ENCODE assay signal across 8 cellular contexts in genomic region chr7:32892521-32893224, GRCh38. TPM values are rescaled to one million over a fixed set of nuclear protein-coding genes. Genes with fewer than 3 reads are reported as not detected.
DNase-seq lines count a peak whose midpoint lies in the region; ATAC-seq, FAIRE-seq and TF ChIP-seq lines count a peak whose summit lies in the region.

No MANE protein-coding gene starts in this region.

- peak overlapping the region; percentile 94 for H3K9ac ChIP-seq in keratinocyte (ENCODE audit: control insufficient read depth, extremely low read depth, insufficient read depth, low read length)

- H3K4me3 ChIP-seq in GM23338 = peak overlapping the region; percentile 58
- H3K4me3 ChIP-seq in keratinocyte (ENCODE audit: control insufficient read depth in 2 of 3, extremely low read depth in 1 of 3, insufficient read depth in 2 of 3, low read depth in 1 of 3, low read length in 3 of 3) = peak overlapping the region; percentile 37 to 86 (median 77)

- peak overlapping the region; percentile 99 for H3K27ac ChIP-seq in CD4-positive, alpha-beta T cell (ENCODE audit: low read depth, low read length)
- H3K27ac ChIP-seq in GM23338 (ENCODE audit: low read depth) (peak overlapping the region; percentile 100), keratinocyte (ENCODE audit: control insufficient read depth, insufficient read depth, low read length) (peak overlapping the region; percentile 99)

- H3K36me3 Mint-ChIP-seq in CD4-positive, alpha-beta T cell (ENCODE audit: low read depth) = peaks cover 28% of the 10 kb centered on the region
- H3K36me3 Mint-ChIP-seq in GM23338 (ENCODE audit: low read depth) (no peaks in the 10 kb centered on the region; the same call in 2 of the 3 replicates), WTC11 (no peaks in the 10 kb centered on the region)
- H3K36me3 Mint-ChIP-seq in central memory CD8-positive, alpha-beta T cell (ENCODE audit: insufficient read depth) = peaks cover 30% of the 10 kb centered on the region

- no peaks in the 10 kb centered on the region for H3K27me3 ChIP-seq in CD4-positive, alpha-beta T cell (ENCODE audit: control insufficient read depth, insufficient read depth, low read length)
- no peaks in the 10 kb centered on the region for H3K27me3 ChIP-seq in GM23338 (ENCODE audit: insufficient read depth)
- H3K27me3 ChIP-seq in keratinocyte (ENCODE audit: control insufficient read depth, extremely low read depth, insufficient read depth, low read length) = no peaks in the 10 kb centered on the region

- H3K4me1 ChIP-seq in GM23338 (ENCODE audit: insufficient read depth) = peaks cover 23% of the 10 kb centered on the region
- peaks cover 26% of the 10 kb centered on the region for H3K4me1 ChIP-seq in keratinocyte (ENCODE audit: control insufficient read depth, extremely low read depth, insufficient read depth, low read length)

- H3K36me3 ChIP-seq in GM23338 (ENCODE audit: insufficient read depth) (no peaks in the 10 kb centered on the region), keratinocyte (ENCODE audit: control insufficient read depth in 2 of 2, extremely low read depth in 1 of 2, insufficient read depth in 2 of 2, low read length in 2 of 2) (no peaks in the 10 kb centered on the region)

- no peaks in the 10 kb centered on the region for H3K9me1 ChIP-seq in keratinocyte (ENCODE audit: control insufficient read depth, extremely low read depth, insufficient read depth, low read length)

- dilution Hi-C loops in keratinocyte (cut with MboI; ENCODE audit: extremely low pct_ligation_motif_present, low sequenced_read_pairs) = no loop called here

- H3K27ac Mint-ChIP-seq in CD4-positive, alpha-beta T cell = peak overlapping the region; percentile 97
- H3K27ac Mint-ChIP-seq in GM23338 (peak overlapping the region; percentile 98), WTC11 (peak overlapping the region; percentile 99)
- peak overlapping the region; percentile 97 for H3K27ac Mint-ChIP-seq in central memory CD8-positive, alpha-beta T cell (ENCODE audit: low read depth)

- CTCF ChIA-PET in CD4-positive, alpha-beta T cell (lab: Charles Lee) = interaction anchor here (0.6 to 3.5 kb wide), 8 partner anchors 13 to 216 kb away, joined by 3 to 11 read pairs (median 4); partner anchors contain the start of gene RP9
- CTCF ChIA-PET in WTC11 (lab: Charles Lee) = interaction anchor here (1.0 to 7.0 kb wide), 2 partner anchors 46 to 214 kb away, joined by 3 to 29 read pairs; no protein-coding TSS in a partner anchor

- FAIRE-seq in keratinocyte (lab: Jason Lieb, UNC) = no peak

- no peaks in the 10 kb centered on the region for H3K9me3 Mint-ChIP-seq in CD4-positive, alpha-beta T cell
- H3K9me3 Mint-ChIP-seq in GM23338 = no peaks in the 10 kb centered on the region
- H3K9me3 Mint-ChIP-seq in WTC11 = no peaks in the 10 kb centered on the region
- no peaks in the 10 kb centered on the region for H3K9me3 Mint-ChIP-seq in central memory CD8-positive, alpha-beta T cell

- no peaks in the 10 kb centered on the region for H3K27me3 Mint-ChIP-seq in CD4-positive, alpha-beta T cell
- H3K27me3 Mint-ChIP-seq in GM23338 (ENCODE audit: insufficient read depth, low read depth, poor library complexity) (peaks cover 8% of the 10 kb centered on the region), WTC11 (ENCODE audit: low read depth) (peaks cover 18% of the 10 kb centered on the region)
- H3K27me3 Mint-ChIP-seq in central memory CD8-positive, alpha-beta T cell = no peaks in the 10 kb centered on the region

- peak overlapping the region; percentile 91 for H3K4me3 Mint-ChIP-seq in CD4-positive, alpha-beta T cell
- H3K4me3 Mint-ChIP-seq in GM23338 (peak overlapping the region; percentile 87), WTC11 (peak overlapping the region; percentile 85)
- peak overlapping the region; percentile 98 for H3K4me3 Mint-ChIP-seq in central memory CD8-positive, alpha-beta T cell

- H3K4me2 ChIP-seq in GM23338 (peak overlapping the region; percentile 88), keratinocyte (ENCODE audit: control insufficient read depth, extremely low read depth, insufficient read depth, low read depth, low read length) (peak overlapping the region; percentile 98)

- no peaks in the 10 kb centered on the region for H3K9me2 ChIP-seq in GM23338 (ENCODE audit: insufficient read depth)

- peak; percentile 17 for ATAC-seq in CD4-positive, alpha-beta T cell (ENCODE audit: poor library complexity)
- ATAC-seq in GM23338 (peak; percentile 44), WTC11 (peak; percentile 17)
- ATAC-seq in central memory CD8-positive, alpha-beta T cell (replicated peaks; ENCODE audit: extremely low read depth, poor library complexity, severe bottlenecking) = peak; percentile 7

- H3K9me3 ChIP-seq in CD4-positive, alpha-beta T cell (ENCODE audit: control insufficient read depth, low read length) = no peaks in the 10 kb centered on the region
- no peaks in the 10 kb centered on the region for H3K9me3 ChIP-seq in keratinocyte (ENCODE audit: control insufficient read depth, low read depth, low read length)

- H3F3A ChIP-seq in GM23338 (replicated peaks; ENCODE audit: low read depth) = peaks cover 15% of the 10 kb centered on the region; the same call in 1 of the 2 replicates

- POLR2A ChIA-PET in CD4-positive, alpha-beta T cell (lab: Charles Lee) = interaction anchor here (0.5 to 6.3 kb wide), 19 partner anchors 9 to 403 kb away, joined by 3 to 113 read pairs (median 6); partner anchors contain the start of genes AVL9, LSM5, NT5C3A and RP9
- POLR2A ChIA-PET in WTC11 (lab: Charles Lee) = interaction anchor here (0.5 to 1.4 kb wide), 5 partner anchors 12 to 63 kb away, joined by 3 to 5 read pairs (median 3); no protein-coding TSS in a partner anchor

- peaks cover 48% of the 10 kb centered on the region for H3K4me1 Mint-ChIP-seq in CD4-positive, alpha-beta T cell (ENCODE audit: low read depth)
- H3K4me1 Mint-ChIP-seq in GM23338 (peaks cover 35% of the 10 kb centered on the region), WTC11 (peaks cover 35% of the 10 kb centered on the region)
- peaks cover 41% of the 10 kb centered on the region for H3K4me1 Mint-ChIP-seq in central memory CD8-positive, alpha-beta T cell

- intact Hi-C loops in CD4-positive, alpha-beta T cell (cut with DNase I, micrococcal nuclease) = loop anchor here (1.0 to 5.0 kb wide), 8 partner anchors 13 to 400 kb away; partner anchors contain the start of genes LSM5 (in 2 of the 2), BBS9 (in 1 of the 2), NT5C3A (in 1 of the 2) and RP9 (in 1 of the 2)

- H3K79me2 ChIP-seq in GM23338 (replicated peaks; ENCODE audit: insufficient read depth) = peaks cover 33% of the 10 kb centered on the region
- H3K79me2 ChIP-seq in keratinocyte (ENCODE audit: control insufficient read depth, insufficient read depth, low read length) = peaks cover 34% of the 10 kb centered on the region

- H4K20me1 ChIP-seq in GM23338 (replicated peaks; ENCODE audit: insufficient read depth) (peaks cover 21% of the 10 kb centered on the region), keratinocyte (ENCODE audit: control insufficient read depth, extremely low read depth, insufficient read depth, low read length) (no peaks in the 10 kb centered on the region)

- H2AFZ ChIP-seq in GM23338 (peak overlapping the region; percentile 92), keratinocyte (ENCODE audit: control insufficient read depth, low read length) (peak overlapping the region; percentile 86)

- peak; percentile 28 to 62 (median 42) for DNase-seq in CD4-positive, alpha-beta T cell
- DNase-seq in GM23338 (ENCODE audit: low spot score) (peak; percentile 63), NCI-H146 treated with DMSO at 0.1 percent for 48 hours (lab: John Stamatoyannopoulos, UW; ENCODE audit: unreplicated experiment) (peak; percentile 56), WTC11 (ENCODE audit: low spot score) (peak; percentile 58), keratinocyte (ENCODE audit: low read depth, low spot score) (peak; percentile 53), 8988T (no peak)
- DNase-seq in central memory CD8-positive, alpha-beta T cell (ENCODE audit: low spot score in 2 of 2) = peak; percentile 34 to 37
- peak; percentile 20 to 22 for DNase-seq in stimulated activated CD4-positive, alpha-beta T cell treated with anti-CD3 and anti-CD28 coated beads, Interleukin-12 subunit alpha, Interleukin-12 subunit beta, amount 100 ng/mL, for 24 hours (ENCODE audit: low read depth in 2 of 2)

- TF ChIP-seq CTCF in CD4-positive, alpha-beta T cell (IDR thresholded peaks at IDR 0.05) = no peak
- TF ChIP-seq CTCF in GM23338 (conservative IDR thresholded peaks at IDR 0.05; ENCODE audit: low read depth in 2 of 2) (no peak), WTC11 (IDR thresholded peaks at IDR 0.05) (no peak), keratinocyte (optimal IDR thresholded peaks at IDR 0.05 in 1 of 3, IDR thresholded peaks at IDR 0.05 in 1 of 3, conservative IDR thresholded peaks at IDR 0.05 in 1 of 3; ENCODE audit: extremely low read depth in 1 of 3, insufficient read depth in 2 of 3, low read length in 3 of 3) (no peak)

TF ChIP-seq in GM23338, 12 proteins besides CTCF, POLR2A, EP300 and RAD21 (continues in another document):
- TF ChIP-seq ZNF114 (CRISPR knock-in tag; IDR thresholded peaks at IDR 0.05) = no peak
- TF ChIP-seq STAT1 (IDR thresholded peaks at IDR 0.05; ENCODE audit: unreplicated experiment) = no peak

TF ChIP-seq in WTC11, 78 proteins besides CTCF, POLR2A, EP300 and RAD21 (continues in another document):
- 0 out of 2 replicates have a peak, but pooled peaks have one; percentile 9 for TF ChIP-seq MAX (CRISPR knock-in tag; IDR thresholded peaks at IDR 0.05)
- no peak for TF ChIP-seq ESRRA (CRISPR knock-in tag; IDR thresholded peaks at IDR 0.05; ENCODE audit: borderline replicate concordance)

RNA-seq across cellular contexts. Expression of gene KBTBD2, which starts 1.1 kb away (rescaled TPM):
- total RNA-seq in CD4-positive, alpha-beta T cell = 10 to 100 TPM; 92.3 to 93.9 TPM
- total RNA-seq in GM23338 (2014; rRNA removed; shearing (Covaris generic)) = 33.9 and 34.9 TPM in 2 replicates
- polyA plus RNA-seq in GM23338 (2016; fragmentation: Nextera tagmentation; extraction: Ambion mirVana) = 11.1 and 11.6 TPM in 2 replicates
- 26.8 to 29.7 TPM (median 28.2 TPM) in 3 replicates for total RNA-seq in WTC11 (2021)
- polyA plus RNA-seq in keratinocyte = 17.8 to 28.2 TPM (median 21.4 TPM) in 3 replicates
- polyA plus RNA-seq in keratinocyte (2011; ENCODE audit: low read depth) = 22.6 TPM
- polyA plus RNA-seq in keratinocyte (2011; cell fraction: cytosol; rRNA removed) = 10.5 and 23.9 TPM in 2 replicates
- 23.4 and 30.3 TPM in 2 replicates for polyA plus RNA-seq in keratinocyte (2011; cell fraction: nucleus; rRNA removed)
- polyA plus RNA-seq in keratinocyte (2012; ENCODE audit: low replicate concordance) = 17.9 and 18.9 TPM in 2 replicates
- polyA minus RNA-seq in keratinocyte = 6.3 to 47.3 TPM (median 36.4 TPM) in 3 replicates
- polyA minus RNA-seq in keratinocyte (2011; cell fraction: cytosol; rRNA and poly(A)+ RNA removed) = 14.4 TPM
- 21.9 and 34.9 TPM in 2 replicates for polyA minus RNA-seq in keratinocyte (2011; cell fraction: nucleus; rRNA and poly(A)+ RNA removed)
